15 cellular contexts compared by ENCODE assay signal in genomic region chr7:114343949-114344708, GRCh38.
A peak's percentile ranks its signal among the peaks of the same experiment; 100 is the strongest.
DNase-seq lines count a peak whose midpoint lies in the region; ATAC-seq and TF ChIP-seq lines count a peak whose summit lies in the region.
"Had no signal": no experiment of that assay in that cellular context is flagged by ENCODE, and none has a peak within 500 bp of the region (broad histone marks: within the 10 kb centered on the region; RNA-seq: fewer than 3 reads in every experiment).

No MANE protein-coding gene starts in this region.

- no peaks in the 10 kb centered on the region for H3F3A ChIP-seq in GM23338 (replicated peaks; ENCODE audit: low read depth)

- no peaks in the 10 kb centered on the region for H3K79me2 ChIP-seq in GM23338 (replicated peaks; ENCODE audit: insufficient read depth)

- no peaks in the 10 kb centered on the region for H4K20me1 ChIP-seq in GM23338 (replicated peaks; ENCODE audit: insufficient read depth)

- TF ChIP-seq CTCF in GM23338 (conservative IDR thresholded peaks at IDR 0.05; ENCODE audit: low read depth in 2 of 2) (no peak), nephron (IDR thresholded peaks at IDR 0.05; ENCODE audit: unreplicated experiment in 3 of 3) (no peak)

- no peaks in the 10 kb centered on the region for H3K4me1 ChIP-seq in GM23338 (ENCODE audit: insufficient read depth)
- H3K4me1 ChIP-seq: Caco-2 had no signal

- H3K4me3 ChIP-seq in GM23338, result no peak overlapping the region
- H3K4me3 ChIP-seq: GM23248 had no signal

- no peaks in the 10 kb centered on the region for H3K36me3 Mint-ChIP-seq in GM23338 (ENCODE audit: low read depth)
- no peaks in the 10 kb centered on the region for H3K36me3 Mint-ChIP-seq in nephron (ENCODE audit: low read depth)
- H3K36me3 Mint-ChIP-seq: CD14-positive monocyte; CD8-positive, alpha-beta T cell had no signal

- H3K36me3 ChIP-seq in GM23338 (ENCODE audit: insufficient read depth), result no peaks in the 10 kb centered on the region

- no peak overlapping the region for H3K27ac ChIP-seq in GM23338 (ENCODE audit: low read depth)
- H3K27ac ChIP-seq: GM23248 had no signal

- no peaks in the 10 kb centered on the region for H3K27me3 ChIP-seq in GM23338 (ENCODE audit: insufficient read depth)

- H3K4me1 Mint-ChIP-seq in GM23338, result peaks cover 6% of the 10 kb centered on the region; the same call in 2 of the 3 replicates
- peaks cover 10% of the 10 kb centered on the region for H3K4me1 Mint-ChIP-seq in nephron
- H3K4me1 Mint-ChIP-seq: CD14-positive monocyte had no signal

- H2AFZ ChIP-seq in GM23338, result no peak overlapping the region
- H2AFZ ChIP-seq: GM23248 had no signal

- ATAC-seq in GM23338, result no peak
- ATAC-seq in GM21717 (IDR thresholded peaks at IDR 0.05; ENCODE audit: unreplicated experiment), result no peak
- ATAC-seq: CD8-positive, alpha-beta T cell had no signal

- no peaks in the 10 kb centered on the region for H3K9me2 ChIP-seq in GM23338 (ENCODE audit: insufficient read depth)

- H3K27me3 Mint-ChIP-seq in GM23338 (ENCODE audit: insufficient read depth, low read depth, poor library complexity), result no peaks in the 10 kb centered on the region
- no peaks in the 10 kb centered on the region for H3K27me3 Mint-ChIP-seq in nephron (ENCODE audit: low read depth)

- H3K27ac Mint-ChIP-seq in GM23338 (0 out of 2 replicates have a peak overlapping the region, but pooled peaks have one; percentile 1), nephron (peak overlapping the region in 2 of 3 experiments; percentile 42 to 60)
- H3K27ac Mint-ChIP-seq: CD14-positive monocyte; CD8-positive, alpha-beta T cell had no signal

- H3K4me3 Mint-ChIP-seq in GM23338 (no peak overlapping the region), nephron (no peak overlapping the region)
- H3K4me3 Mint-ChIP-seq: CD14-positive monocyte; CD8-positive, alpha-beta T cell had no signal

- H3K4me2 ChIP-seq in GM23338, result no peak overlapping the region

- H3K9me3 Mint-ChIP-seq in GM23338 (no peaks in the 10 kb centered on the region), nephron (no peaks in the 10 kb centered on the region)
- H3K9me3 Mint-ChIP-seq: CD14-positive monocyte; CD8-positive, alpha-beta T cell had no signal

- DNase-seq in GM23338 (ENCODE audit: low spot score) (no peak), NCI-H2081 treated with DMSO at 0.1 percent for 48 hours (lab: John Stamatoyannopoulos, UW) (peak; percentile 48), NCI-H748 treated with DMSO at 0.1 percent for 48 hours (lab: John Stamatoyannopoulos, UW) (peak; percentile 98)
- DNase-seq in stimulated activated CD4-positive, alpha-beta T cell treated with anti-CD3 and anti-CD28 coated beads, Interleukin-4, amount 100 ng/mL, for 24 hours, result no peak
- no peak for DNase-seq in activated effector memory CD4-positive, alpha-beta T cell treated with anti-CD3 and anti-CD28 coated beads, Interleukin-2, amount 50 U/mL, for 16 hours
- DNase-seq: Caco-2; CD8-positive, alpha-beta T cell; DND-41; GDM1; GM23248; H7; IMR-90 had no signal

TF ChIP-seq in GM23338, 12 proteins besides CTCF, POLR2A, EP300 and RAD21:
- TF ChIP-seq EZH2phosphoT487 (IDR thresholded peaks at IDR 0.05; ENCODE audit: unreplicated experiment), result no peak
- TF ChIP-seq EZH2 (IDR thresholded peaks at IDR 0.05; ENCODE audit: low read depth, unreplicated experiment), result no peak

Comparison
In these comparisons a context has a peak if more than half of its experiments do, and no peak if none do; other contexts are left out.
1. DNase-seq: peak in NCI-H2081 treated with DMSO at 0.1 percent for 48 hours (single experiment) and NCI-H748 treated with DMSO at 0.1 percent for 48 hours (single experiment); none in GM23338 (single experiment), stimulated activated CD4-positive, alpha-beta T cell treated with anti-CD3 and anti-CD28 coated beads, Interleukin-4, amount 100 ng/mL, for 24 hours (single experiment) and activated effector memory CD4-positive, alpha-beta T cell treated with anti-CD3 and anti-CD28 coated beads, Interleukin-2, amount 50 U/mL, for 16 hours (single experiment).